ENCODE assay signal across 13 cellular contexts in the genomic region with DNA sequence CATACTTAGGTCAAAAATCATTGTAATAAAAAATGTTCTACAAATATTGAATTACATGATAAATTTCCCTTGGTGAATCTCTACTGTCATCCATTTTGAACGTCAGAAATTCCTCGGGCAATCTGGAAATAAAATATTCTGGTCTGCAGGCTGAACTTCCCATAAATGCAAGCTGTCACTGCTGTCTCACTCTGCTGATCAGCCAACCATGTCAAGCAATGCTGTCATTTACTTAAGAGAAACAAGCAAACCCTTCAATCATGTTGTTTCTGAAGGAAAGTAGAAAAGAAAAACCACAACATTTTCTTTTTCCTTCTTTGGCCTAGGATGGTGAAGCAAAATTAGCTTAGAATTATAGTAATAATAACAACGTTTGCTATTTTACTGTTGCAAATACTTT.
"Had no signal": no experiment of that assay in that cellular context is flagged by ENCODE, and none has a peak within 500 bp of the region (broad histone marks: within the 10 kb centered on the region; RNA-seq: fewer than 3 reads in every experiment).

No MANE protein-coding gene starts in this region.

- H3K4me1 ChIP-seq: colonic mucosa, heart right ventricle, pancreas had no signal

- H3K36me3 ChIP-seq: colonic mucosa, heart right ventricle, pancreas had no signal

- H3K4me3 ChIP-seq: colonic mucosa, heart right ventricle, pancreas had no signal

- FAIRE-seq: islet of Langerhans, pancreas, TTC549 had no signal

- DNase-seq: activated CD4-positive, alpha-beta T cell treated with anti-CD3 and anti-CD28 coated beads, Interleukin-2, amount 10 ng/mL, durations not matched to agents 7 days and 5 days; activated CD4-positive, CD25-positive, alpha-beta regulatory T cell; activated CD8-positive, alpha-beta memory T cell treated with anti-CD3 and anti-CD28 coated beads for 24 hours; activated naive CD4-positive, alpha-beta T cell treated with anti-CD3 and anti-CD28 coated beads for 36 hours; colonic mucosa; foreskin melanocyte; heart right ventricle; nephron progenitor cell; pancreas; stimulated activated CD4-positive, alpha-beta T cell treated with anti-CD3 and anti-CD28 coated beads, Interleukin-15, amount 100 ng/mL, for 24 hours had no signal

- ATAC-seq: activated T-helper 17 cell treated with anti-CD3 and anti-CD28 coated beads, Interleukin-2, amount 50 U/mL, for 72 hours; heart right ventricle; pancreas had no signal

- H3K27me3 ChIP-seq: colonic mucosa, heart right ventricle, pancreas had no signal

- H3K27ac ChIP-seq: colonic mucosa, heart right ventricle, pancreas had no signal

- H3K9me3 ChIP-seq: colonic mucosa, heart right ventricle, pancreas had no signal
